ENCODE assay signal across 1 cellular context in the genomic region with DNA sequence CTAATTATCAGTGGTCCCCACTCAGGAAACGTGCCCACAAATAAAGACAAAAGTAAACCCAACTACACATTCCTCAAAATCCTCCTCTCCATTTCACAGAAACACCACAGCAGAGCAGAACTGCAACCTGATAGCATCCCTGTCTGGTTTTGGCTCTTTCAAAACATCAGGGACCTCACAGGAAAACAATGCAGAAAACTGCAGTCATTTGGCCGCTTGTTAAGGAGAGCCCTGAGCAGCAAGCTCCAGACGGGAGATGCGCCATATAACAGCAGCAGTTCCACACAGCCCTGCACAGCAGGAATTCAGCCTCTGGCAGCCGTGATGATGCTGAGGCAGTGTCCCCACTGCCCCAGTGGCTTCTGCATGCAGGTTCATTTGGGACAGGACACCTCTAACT.
TF ChIP-seq lines count a peak whose summit lies in the region.

No MANE protein-coding gene starts in this region.

TF ChIP-seq in K562, 482 proteins besides CTCF, POLR2A, EP300 and RAD21:
- TF ChIP-seq NFIC (IDR thresholded peaks at IDR 0.05) = peak; percentile 44; the same call in 1 of the 2 replicates
